ENCODE assay signal across 15 cellular contexts in genomic region chr6:90583783-90584481, GRCh38. TPM values are rescaled to one million over a fixed set of nuclear protein-coding genes. Genes with fewer than 3 reads are reported as not detected.
DNase-seq lines count a peak whose midpoint lies in the region; ATAC-seq and TF ChIP-seq lines count a peak whose summit lies in the region.
"Had no signal": no experiment of that assay in that cellular context is flagged by ENCODE, and none has a peak within 500 bp of the region (broad histone marks: within the 10 kb centered on the region; RNA-seq: fewer than 3 reads in every experiment).

No MANE protein-coding gene starts in this region.

- TF ChIP-seq CTCF in DND-41 (IDR thresholded peaks at IDR 0.05; ENCODE audit: borderline replicate concordance, extremely low read depth, low read length, poor library complexity, severe bottlenecking), result no peak
- TF ChIP-seq CTCF in GM20000 (IDR thresholded peaks at IDR 0.05; ENCODE audit: extremely low read depth, missing control alignments), result no peak

- H3K4me2 ChIP-seq in DND-41 (ENCODE audit: insufficient read depth, low read length), result peak overlapping the region; percentile 77
- no peak overlapping the region for H3K4me2 ChIP-seq in mesenchymal stem cell (ENCODE audit: low read length, poor library complexity, severe bottlenecking)

- H3K79me2 ChIP-seq in ACC112 (ENCODE audit: control insufficient read depth, insufficient read depth, low read length, unreplicated experiment), result peaks cover 72% of the 10 kb centered on the region
- H3K79me2 ChIP-seq in DND-41 (ENCODE audit: insufficient read depth, low read length), result peaks cover 88% of the 10 kb centered on the region

- H2BK15ac ChIP-seq in mesenchymal stem cell (ENCODE audit: low read depth, poor library complexity, severe bottlenecking), result no peak overlapping the region

- no peak overlapping the region for H2AK5ac ChIP-seq in mesenchymal stem cell (ENCODE audit: low read length, severe bottlenecking)

- H3K9ac ChIP-seq in DND-41 (ENCODE audit: low read depth, low read length), result 0 out of 2 replicates have a peak overlapping the region, but pooled peaks have one; percentile 93
- H3K9ac ChIP-seq in mesenchymal stem cell (ENCODE audit: low read length), result peak overlapping the region; percentile 98
- H3K9ac ChIP-seq: KMS-11 had no signal

- H3K27ac Mint-ChIP-seq in activated T-helper 17 cell treated with anti-CD3 and anti-CD28 coated beads, Interleukin-2, amount 50 U/mL, for 72 hours, result peak overlapping the region; percentile 82

- H3K4ac ChIP-seq in mesenchymal stem cell (ENCODE audit: low read depth in 1 of 2, low read length in 2 of 2), result no peak overlapping the region

- ATAC-seq in DND-41 (ENCODE audit: insufficient read depth, low read depth), result no peak
- no peak for ATAC-seq in activated T-helper 17 cell treated with anti-CD3 and anti-CD28 coated beads, Interleukin-2, amount 50 U/mL, for 72 hours (replicated peaks)

- H3K27ac ChIP-seq in ACC112 (ENCODE audit: low read depth, low read length) (no peak overlapping the region), DND-41 (ENCODE audit: low read length) (no peak overlapping the region), mesenchymal stem cell (ENCODE audit: low read length, poor library complexity, severe bottlenecking) (no peak overlapping the region)
- H3K27ac ChIP-seq: C4-2B, dorsolateral prefrontal cortex, KMS-11, SK-N-MC had no signal

- H3K79me1 ChIP-seq in mesenchymal stem cell (replicated peaks; ENCODE audit: low read length, poor library complexity, severe bottlenecking), result peaks cover 4% of the 10 kb centered on the region

- H2AFZ ChIP-seq in ACC112 (ENCODE audit: low read length, unreplicated experiment), result no peak overlapping the region
- no peak overlapping the region for H2AFZ ChIP-seq in DND-41 (ENCODE audit: low read depth, low read length)
- H2AFZ ChIP-seq in mesenchymal stem cell (ENCODE audit: low read depth, low read length), result no peak overlapping the region

- peaks cover 21% of the 10 kb centered on the region for H3K36me3 Mint-ChIP-seq in activated T-helper 17 cell treated with anti-CD3 and anti-CD28 coated beads, Interleukin-2, amount 50 U/mL, for 72 hours (ENCODE audit: low read depth)

- H3K27me3 ChIP-seq in ACC112 (ENCODE audit: insufficient read depth, low read length) (no peaks in the 10 kb centered on the region), DND-41 (ENCODE audit: insufficient read depth, low read length, poor library complexity) (no peaks in the 10 kb centered on the region), mesenchymal stem cell (ENCODE audit: control insufficient read depth in 1 of 2, insufficient read depth in 1 of 2, low read length in 2 of 2) (no peaks in the 10 kb centered on the region)
- H3K27me3 ChIP-seq: dorsolateral prefrontal cortex had no signal

- H2BK12ac ChIP-seq in mesenchymal stem cell (ENCODE audit: low read length in 2 of 2), result no peak overlapping the region

- H3K9me3 ChIP-seq in DND-41 (ENCODE audit: insufficient read depth, low read length, severe bottlenecking) (no peaks in the 10 kb centered on the region), mesenchymal stem cell (ENCODE audit: control insufficient read depth, low read length) (no peaks in the 10 kb centered on the region)

- H3K4me3 ChIP-seq in ACC112 (ENCODE audit: low read depth, low read length) (peak overlapping the region; percentile 93), DND-41 (ENCODE audit: low read depth in 1 of 2, low read length in 2 of 2) (peak overlapping the region in 1 of 2 experiments; percentile 61; a peak in 1 of 4 replicates), mesenchymal stem cell (ENCODE audit: insufficient read depth in 1 of 2, low read depth in 1 of 2, low read length in 2 of 2) (peak overlapping the region in 1 of 2 experiments; percentile 3)

- H4K8ac ChIP-seq in mesenchymal stem cell (ENCODE audit: low read length), result no peak overlapping the region

- no peaks in the 10 kb centered on the region for H3K36me3 ChIP-seq in ACC112 (ENCODE audit: insufficient read depth, low read length)
- H3K36me3 ChIP-seq in DND-41 (ENCODE audit: insufficient read depth, low read length), result peaks cover 6% of the 10 kb centered on the region; the same call in 1 of the 2 replicates
- no peaks in the 10 kb centered on the region for H3K36me3 ChIP-seq in mesenchymal stem cell (ENCODE audit: control insufficient read depth in 1 of 2, insufficient read depth in 2 of 2, low read depth in 1 of 2, low read length in 2 of 2)

- H2BK120ac ChIP-seq in mesenchymal stem cell (ENCODE audit: low read depth, low read length), result no peak overlapping the region

- no peaks in the 10 kb centered on the region for H3K9me3 Mint-ChIP-seq in activated T-helper 17 cell treated with anti-CD3 and anti-CD28 coated beads, Interleukin-2, amount 50 U/mL, for 72 hours

- no peak overlapping the region for H3K18ac ChIP-seq in mesenchymal stem cell (ENCODE audit: low read depth in 1 of 2, low read length in 2 of 2)

- H3K4me1 Mint-ChIP-seq in activated T-helper 17 cell treated with anti-CD3 and anti-CD28 coated beads, Interleukin-2, amount 50 U/mL, for 72 hours, result peaks cover 15% of the 10 kb centered on the region

- no peak overlapping the region for H3K23ac ChIP-seq in mesenchymal stem cell (ENCODE audit: low read length in 2 of 2)

- H3K14ac ChIP-seq in mesenchymal stem cell (ENCODE audit: low read length in 2 of 2), result no peak overlapping the region

- no peak overlapping the region for H4K91ac ChIP-seq in mesenchymal stem cell (ENCODE audit: low read length)

- no peak for DNase-seq in DND-41
- DNase-seq in mesenchymal stem cell, result no peak
- DNase-seq in GM20000 (ENCODE audit: low spot score), result no peak
- no peak for DNase-seq in glomerular visceral epithelial cell (ENCODE audit: extremely low spot score)
- DNase-seq in activated gamma-delta T cell treated with Interleukin-2 at 50 U/mL for 16 hours, result no peak
- no peak for DNase-seq in NCI-H1417 treated with DMSO at 0.1 percent for 48 hours (lab: John Stamatoyannopoulos, UW)
- DNase-seq: activated CD4-positive, alpha-beta T cell treated with anti-CD3 and anti-CD28 coated beads for 4 hours; amniotic stem cell; dorsolateral prefrontal cortex; NCI-H2029 had no signal

- H4K20me1 ChIP-seq in DND-41 (ENCODE audit: insufficient read depth, low read length), result peaks cover 40% of the 10 kb centered on the region

- no peak overlapping the region for H2BK5ac ChIP-seq in mesenchymal stem cell (ENCODE audit: low read depth, low read length, poor library complexity, severe bottlenecking)

- no peaks in the 10 kb centered on the region for H3K27me3 Mint-ChIP-seq in activated T-helper 17 cell treated with anti-CD3 and anti-CD28 coated beads, Interleukin-2, amount 50 U/mL, for 72 hours

- H3K4me3 Mint-ChIP-seq in activated T-helper 17 cell treated with anti-CD3 and anti-CD28 coated beads, Interleukin-2, amount 50 U/mL, for 72 hours, result peak overlapping the region; percentile 99

- peaks cover 23% of the 10 kb centered on the region for H3K4me1 ChIP-seq in ACC112 (ENCODE audit: control insufficient read depth, insufficient read depth, low read length, unreplicated experiment)
- peaks cover 41% of the 10 kb centered on the region for H3K4me1 ChIP-seq in DND-41 (ENCODE audit: insufficient read depth, low read length)
- peaks cover 1% of the 10 kb centered on the region for H3K4me1 ChIP-seq in mesenchymal stem cell (ENCODE audit: control insufficient read depth, insufficient read depth, low read depth, low read length)

RNA-seq across cellular contexts. Expression of gene MAP3K7, which starts 2.9 kb away (rescaled TPM):
- 10 to 100 TPM; 21.9 to 25.8 TPM for total RNA-seq in activated T-helper 17 cell treated with anti-CD3 and anti-CD28 coated beads, Interleukin-2, amount 50 U/mL, for 72 hours
- 24.9 TPM for polyA plus RNA-seq in mesenchymal stem cell (2013, experiment 1 of 2)
- 25.5 TPM for polyA plus RNA-seq in mesenchymal stem cell (2013, experiment 2 of 2)
